ENCODE assay signal across 14 cellular contexts in genomic region chr10:118500477-118501104, GRCh38.
"Had no signal": no experiment of that assay in that cellular context is flagged by ENCODE, and none has a peak within 500 bp of the region (broad histone marks: within the 10 kb centered on the region; RNA-seq: fewer than 3 reads in every experiment).

No MANE protein-coding gene starts in this region.

- H3K36me3 ChIP-seq: brain microvascular endothelial cell, ovary, spleen, stomach, thoracic aorta had no signal

- H3K27me3 ChIP-seq: brain microvascular endothelial cell, ovary had no signal

- H3K4me3 ChIP-seq: mucosa of descending colon, ovary, spleen, stomach, thoracic aorta had no signal

- H3K36me3 Mint-ChIP-seq: naive thymus-derived CD4-positive, alpha-beta T cell had no signal

- H3K27ac Mint-ChIP-seq: naive thymus-derived CD4-positive, alpha-beta T cell; T-helper 2 cell treated with Interferon-gamma antibody and Interleukin-4, amounts not matched to agents 5 μg/mL and 100 μg/mL, for 36 hours had no signal

- H3K9me3 Mint-ChIP-seq: T-helper 2 cell treated with Interferon-gamma antibody and Interleukin-4, amounts not matched to agents 5 μg/mL and 100 μg/mL, for 36 hours had no signal

- DNase-seq: activated CD4-positive, alpha-beta T cell treated with anti-CD3 and anti-CD28 coated beads, Interleukin-2, amount 50 U/mL, for 1 hour; activated CD8-positive, alpha-beta memory T cell treated with anti-CD3 and anti-CD28 coated beads for 24 hours; anterior cingulate cortex; brain microvascular endothelial cell; cortex of kidney; effector CD4-positive, alpha-beta T cell; naive thymus-derived CD4-positive, alpha-beta T cell; ovary; spleen; stomach had no signal

- H3K4me1 ChIP-seq: spleen, stomach had no signal

- H3K27ac ChIP-seq: brain microvascular endothelial cell, ovary, spleen, stomach, thoracic aorta had no signal

- H3K4me3 Mint-ChIP-seq: naive thymus-derived CD4-positive, alpha-beta T cell; T-helper 2 cell treated with Interferon-gamma antibody and Interleukin-4, amounts not matched to agents 5 μg/mL and 100 μg/mL, for 36 hours had no signal

- H3K9me3 ChIP-seq: mucosa of descending colon, ovary, spleen, stomach, thoracic aorta had no signal

- ATAC-seq: mucosa of descending colon, sciatic nerve had no signal
